ENCODE assay signal across 18 cellular contexts in genomic region chr9:111928342-111928720, GRCh38. TPM values are rescaled to one million over a fixed set of nuclear protein-coding genes. Genes with fewer than 3 reads are reported as not detected.
DNase-seq lines count a peak whose midpoint lies in the region; ATAC-seq and TF ChIP-seq lines count a peak whose summit lies in the region.
"Had no signal": no experiment of that assay in that cellular context is flagged by ENCODE, and none has a peak within 500 bp of the region (broad histone marks: within the 10 kb centered on the region; RNA-seq: fewer than 3 reads in every experiment).

No MANE protein-coding gene starts in this region.

- H3K79me2 ChIP-seq in DOHH2 (ENCODE audit: control insufficient read depth, low read length) (peaks cover 13% of the 10 kb centered on the region), PC-3 (ENCODE audit: low read length) (peaks cover 25% of the 10 kb centered on the region)

- peak overlapping the region; percentile 27 for H3K27ac Mint-ChIP-seq in chondrocyte (ENCODE audit: unreplicated experiment)
- peak overlapping the region; percentile 89 to 91 for H3K27ac Mint-ChIP-seq in natural killer cell treated with Interleukin-12 subunit alpha and Interleukin-12 subunit beta and Interleukin-15 and Interleukin-18, amount 100 ng/mL, for 72 hours
- H3K27ac Mint-ChIP-seq: CD14-positive monocyte; stimulated activated memory B cell treated with anti-CD40 and anti-IgM and Interleukin-4, amounts not matched to agents 10 μg/mL and 1 μg/mL and 100 μg/mL, for 72 hours had no signal

- H3K9me3 ChIP-seq in DOHH2 (ENCODE audit: control insufficient read depth, insufficient read depth, low read length), result no peaks in the 10 kb centered on the region
- no peaks in the 10 kb centered on the region for H3K9me3 ChIP-seq in PC-3 (ENCODE audit: low read length)
- H3K9me3 ChIP-seq: vagina had no signal

- no peaks in the 10 kb centered on the region for H3K27me3 ChIP-seq in DOHH2 (ENCODE audit: control insufficient read depth, low read length)
- no peaks in the 10 kb centered on the region for H3K27me3 ChIP-seq in PC-3 (ENCODE audit: low read length)
- H3K27me3 ChIP-seq: vagina had no signal

- H3K4me3 ChIP-seq in DOHH2 (ENCODE audit: low read length), result no peak overlapping the region
- no peak overlapping the region for H3K4me3 ChIP-seq in PC-3 (ENCODE audit: low read length)
- H3K4me3 ChIP-seq: vagina had no signal

- BruUV-seq in PC-3 (replicated peaks; lab: Mats Ljungman, UMichigan), result no TSS peak

- H3K36me3 ChIP-seq in DOHH2 (ENCODE audit: control insufficient read depth, low read length) (peaks cover 50% of the 10 kb centered on the region), PC-3 (ENCODE audit: low read depth, low read length) (peaks cover 50% of the 10 kb centered on the region)

- POLR2A ChIA-PET in PC-3 (lab: Charles Lee; ENCODE audit: unreplicated experiment), result no interaction called here

- intact Hi-C loops in PC-3 (cut with micrococcal nuclease), result no loop called here

- peaks cover 37% of the 10 kb centered on the region for H3K4me1 ChIP-seq in DOHH2 (ENCODE audit: control insufficient read depth, low read length)
- no peaks in the 10 kb centered on the region for H3K4me1 ChIP-seq in PC-3 (ENCODE audit: insufficient read depth, low read length)
- H3K4me1 ChIP-seq: vagina had no signal

- no peaks in the 10 kb centered on the region for H3K9me3 Mint-ChIP-seq in chondrocyte (ENCODE audit: low read depth)
- no peaks in the 10 kb centered on the region for H3K9me3 Mint-ChIP-seq in natural killer cell treated with Interleukin-12 subunit alpha and Interleukin-12 subunit beta and Interleukin-15 and Interleukin-18, amount 100 ng/mL, for 72 hours
- H3K9me3 Mint-ChIP-seq: CD14-positive monocyte; effector memory CD8-positive, alpha-beta T cell; stimulated activated memory B cell treated with anti-CD40 and anti-IgM and Interleukin-4, amounts not matched to agents 10 μg/mL and 1 μg/mL and 100 μg/mL, for 72 hours had no signal

- H3K9me2 ChIP-seq in DOHH2 (replicated peaks; ENCODE audit: control insufficient read depth, low read length), result no peaks in the 10 kb centered on the region
- no peaks in the 10 kb centered on the region for H3K9me2 ChIP-seq in PC-3 (replicated peaks; ENCODE audit: low read length)

- H3K4me2 ChIP-seq in DOHH2 (ENCODE audit: low read length), result no peak overlapping the region
- no peak overlapping the region for H3K4me2 ChIP-seq in PC-3 (ENCODE audit: low read length)

- TF ChIP-seq CTCF in DOHH2 (IDR thresholded peaks at IDR 0.05; ENCODE audit: low read depth, low read length, poor library complexity, severe bottlenecking) (no peak), PC-3 (conservative IDR thresholded peaks at IDR 0.05; ENCODE audit: low read depth, low read length) (no peak), chondrocyte (IDR thresholded peaks at IDR 0.05) (no peak)

- H3K27me3 Mint-ChIP-seq in chondrocyte (ENCODE audit: low read depth), result no peaks in the 10 kb centered on the region
- H3K27me3 Mint-ChIP-seq in natural killer cell treated with Interleukin-12 subunit alpha and Interleukin-12 subunit beta and Interleukin-15 and Interleukin-18, amount 100 ng/mL, for 72 hours, result no peaks in the 10 kb centered on the region
- H3K27me3 Mint-ChIP-seq: effector memory CD8-positive, alpha-beta T cell; stimulated activated memory B cell treated with anti-CD40 and anti-IgM and Interleukin-4, amounts not matched to agents 10 μg/mL and 1 μg/mL and 100 μg/mL, for 72 hours had no signal

- H4K20me1 ChIP-seq in DOHH2 (ENCODE audit: control insufficient read depth, insufficient read depth, low read depth, low read length) (no peaks in the 10 kb centered on the region), PC-3 (ENCODE audit: low read length) (no peaks in the 10 kb centered on the region)

- peaks cover 36% of the 10 kb centered on the region for H3K4me1 Mint-ChIP-seq in chondrocyte (ENCODE audit: low read depth)
- H3K4me1 Mint-ChIP-seq in natural killer cell treated with Interleukin-12 subunit alpha and Interleukin-12 subunit beta and Interleukin-15 and Interleukin-18, amount 100 ng/mL, for 72 hours (ENCODE audit: low read depth in 2 of 2), result peaks cover 16 to 19% of the 10 kb centered on the region in 2 donors

- no peak overlapping the region for H3K9ac ChIP-seq in PC-3 (ENCODE audit: low read length)
- H3K9ac ChIP-seq: KMS-11 had no signal

- H3F3A ChIP-seq in DOHH2 (ENCODE audit: control insufficient read depth, insufficient read depth), result peaks cover 37% of the 10 kb centered on the region
- H3F3A ChIP-seq in PC-3 (ENCODE audit: low read length, unreplicated experiment), result no peaks in the 10 kb centered on the region

- no peak overlapping the region for H3K4me3 Mint-ChIP-seq in chondrocyte (ENCODE audit: unreplicated experiment)
- peak overlapping the region; percentile 45 for H3K4me3 Mint-ChIP-seq in natural killer cell treated with Interleukin-12 subunit alpha and Interleukin-12 subunit beta and Interleukin-15 and Interleukin-18, amount 100 ng/mL, for 72 hours
- H3K4me3 Mint-ChIP-seq: CD14-positive monocyte; stimulated activated memory B cell treated with anti-CD40 and anti-IgM and Interleukin-4, amounts not matched to agents 10 μg/mL and 1 μg/mL and 100 μg/mL, for 72 hours had no signal

- CTCF ChIA-PET in PC-3 (lab: Charles Lee), result no interaction called here

- H3K27ac ChIP-seq in DOHH2 (ENCODE audit: low read depth, low read length), result peak overlapping the region; percentile 82; the same call in 1 of the 2 replicates
- H3K27ac ChIP-seq in PC-3 (ENCODE audit: low read length), result no peak overlapping the region
- H3K27ac ChIP-seq: KMS-11, vagina had no signal

- DNase-seq in PC-3 (peak; percentile 25), chondrocyte (ENCODE audit: low spot score) (no peak), SK-N-DZ (ENCODE audit: low spot score) (no peak)
- DNase-seq in natural killer cell treated with Interleukin-12 subunit alpha and Interleukin-12 subunit beta and Interleukin-15 and Interleukin-18, amount 100 ng/mL, for 72 hours (ENCODE audit: low spot score), result no peak
- DNase-seq: activated CD4-positive, alpha-beta T cell treated with anti-CD3 and anti-CD28 coated beads, Interleukin-2, amount 50 U/mL, for 48 hours; effector memory CD8-positive, alpha-beta T cell; NCI-H1436 treated with DMSO at 0.1 percent for 48 hours; NCI-H446 treated with DMSO at 0.1 percent for 48 hours; stimulated activated CD4-positive, alpha-beta T cell treated with anti-CD3 and anti-CD28 coated beads, Interleukin-4, amount 100 ng/mL, for 4 hours; T1000 had no signal

- peaks cover 16% of the 10 kb centered on the region for H3K36me3 Mint-ChIP-seq in chondrocyte (ENCODE audit: low read depth)
- peaks cover 5% of the 10 kb centered on the region for H3K36me3 Mint-ChIP-seq in natural killer cell treated with Interleukin-12 subunit alpha and Interleukin-12 subunit beta and Interleukin-15 and Interleukin-18, amount 100 ng/mL, for 72 hours

- no peak overlapping the region for H2AFZ ChIP-seq in PC-3 (ENCODE audit: low read length)

- no peak for ATAC-seq in PC-3
- no peak for ATAC-seq in natural killer cell treated with Interleukin-12 subunit alpha and Interleukin-12 subunit beta and Interleukin-15 and Interleukin-18, amount 100 ng/mL, for 72 hours
- ATAC-seq in HG03039 (IDR thresholded peaks at IDR 0.05; ENCODE audit: unreplicated experiment), result no peak
- ATAC-seq in HG02840 (IDR thresholded peaks at IDR 0.05; ENCODE audit: low FRiP score, unreplicated experiment), result no peak
- ATAC-seq in GM21825 (IDR thresholded peaks at IDR 0.05; ENCODE audit: unreplicated experiment), result no peak
- ATAC-seq: effector memory CD8-positive, alpha-beta T cell; stimulated activated memory B cell treated with anti-CD40 and anti-IgM and Interleukin-4, amounts not matched to agents 10 μg/mL and 1 μg/mL and 100 μg/mL, for 72 hours had no signal

RNA-seq across cellular contexts. Expression of gene UGCG, which starts 31.7 kb away (rescaled TPM):
- total RNA-seq in PC-3 (2014; rRNA removed) (27.0 and 29.4 TPM in 2 replicates), chondrocyte (17.1 to 31.3 TPM (median 30.9 TPM) in 3 replicates)
- 10 to 100 TPM; 14.8 to 19.0 TPM for total RNA-seq in natural killer cell treated with Interleukin-12 subunit alpha and Interleukin-12 subunit beta and Interleukin-15 and Interleukin-18, amount 100 ng/mL, for 72 hours
- polyA plus RNA-seq in SK-N-DZ (2014; cell fraction: cytosol; rRNA removed), result 33.9 and 34.5 TPM in 2 replicates
- polyA plus RNA-seq in SK-N-DZ (2014; cell fraction: nucleus; rRNA removed), result 16.9 and 17.8 TPM in 2 replicates
